In genomic region chr4:156615066-156615514, GRCh38 we compare ENCODE assay signal across 11 cellular contexts.
DNase-seq lines count a peak whose midpoint lies in the region; ATAC-seq, FAIRE-seq and TF ChIP-seq lines count a peak whose summit lies in the region.
"Had no signal": no experiment of that assay in that cellular context is flagged by ENCODE, and none has a peak within 500 bp of the region (broad histone marks: within the 10 kb centered on the region; RNA-seq: fewer than 3 reads in every experiment).

No MANE protein-coding gene starts in this region.

- H3K9me3 ChIP-seq in right atrium auricular region (no peaks in the 10 kb centered on the region), small intestine (ENCODE audit: control insufficient read depth, low read depth) (no peaks in the 10 kb centered on the region)

- peak; percentile 35 for ATAC-seq in left ventricle myocardium superior
- ATAC-seq in HG03521 (IDR thresholded peaks at IDR 0.05; ENCODE audit: unreplicated experiment): no peak
- ATAC-seq in HG03039 (IDR thresholded peaks at IDR 0.05; ENCODE audit: unreplicated experiment): no peak
- ATAC-seq: left colon had no signal

- TF ChIP-seq CTCF in right atrium auricular region (IDR thresholded peaks at IDR 0.05): no peak

- DNase-seq in left ventricle myocardium superior (no peak), right atrium auricular region (ENCODE audit: low spot score) (no peak), amniotic epithelial cell (ENCODE audit: low read depth) (peak; percentile 98), islet precursor cell (peak; percentile 50), NCI-H187 treated with DMSO at 0.1 percent for 48 hours (lab: John Stamatoyannopoulos, UW) (no peak), small intestine (no peak)
- DNase-seq: KG1; left colon; stimulated activated CD4-positive, alpha-beta T cell treated with anti-CD3 and anti-CD28 coated beads, Interleukin-4, amount 100 ng/mL, for 1 hour had no signal

- H3K27me3 ChIP-seq in right atrium auricular region: no peaks in the 10 kb centered on the region
- no peaks in the 10 kb centered on the region for H3K27me3 ChIP-seq in small intestine (ENCODE audit: control insufficient read depth in 2 of 2, insufficient read depth in 2 of 2, low read length in 2 of 2)

- H3K27ac ChIP-seq in right atrium auricular region: no peak overlapping the region
- no peak overlapping the region for H3K27ac ChIP-seq in small intestine (ENCODE audit: low read depth in 1 of 2, low read length in 1 of 2)

- H3K36me3 ChIP-seq in right atrium auricular region (no peaks in the 10 kb centered on the region), small intestine (ENCODE audit: control insufficient read depth in 2 of 2, insufficient read depth in 2 of 2, low read length in 2 of 2) (no peaks in the 10 kb centered on the region)

- intact Hi-C loops in left ventricle myocardium superior (cut with micrococcal nuclease): no loop called here

- no peak for FAIRE-seq in small intestine (lab: Jason Lieb, UNC)

- H3K4me3 ChIP-seq in right atrium auricular region (no peak overlapping the region), small intestine (ENCODE audit: low read depth in 1 of 2, low read length in 2 of 2) (no peak overlapping the region)

- H3K4me1 ChIP-seq in right atrium auricular region: no peaks in the 10 kb centered on the region
- no peaks in the 10 kb centered on the region for H3K4me1 ChIP-seq in small intestine (ENCODE audit: control insufficient read depth in 2 of 2, insufficient read depth in 1 of 2, low read depth in 1 of 2, low read length in 1 of 2)

- 47 to 55% (median 54%) methylated on average over 2 of the region's 2 CpGs for WGBS in small intestine, 3 donors

Comparison
In these comparisons a context has a peak if more than half of its experiments do, and no peak if none do; other contexts are left out.
1. DNase-seq: peak in amniotic epithelial cell (single experiment) and islet precursor cell (single experiment); none in left ventricle myocardium superior (single experiment), right atrium auricular region (single experiment), NCI-H187 treated with DMSO at 0.1 percent for 48 hours (single experiment) and small intestine (single experiment).